In genomic region chr14:95500772-95501401, GRCh38 we compare ENCODE assay signal across 10 cellular contexts. TPM values are rescaled to one million over a fixed set of nuclear protein-coding genes. Genes with fewer than 3 reads are reported as not detected.
DNase-seq lines count a peak whose midpoint lies in the region; ATAC-seq and TF ChIP-seq lines count a peak whose summit lies in the region.
"Had no signal": no experiment of that assay in that cellular context is flagged by ENCODE, and none has a peak within 500 bp of the region (broad histone marks: within the 10 kb centered on the region; RNA-seq: fewer than 3 reads in every experiment).

No MANE protein-coding gene starts in this region.

- peaks cover 74% of the 10 kb centered on the region for H3K4me1 Mint-ChIP-seq in activated naive CD4-positive, alpha-beta T cell treated with anti-CD3 and anti-CD28 coated beads, Interleukin-2, amount 10 ng/mL, durations not matched to agents 7 days and 5 days
- H3K4me1 Mint-ChIP-seq in type B pancreatic cell (ENCODE audit: unreplicated experiment), result peaks cover 32% of the 10 kb centered on the region

- H3K36me3 Mint-ChIP-seq in activated naive CD4-positive, alpha-beta T cell treated with anti-CD3 and anti-CD28 coated beads, Interleukin-2, amount 10 ng/mL, durations not matched to agents 7 days and 5 days, result peaks cover 43% of the 10 kb centered on the region
- no peaks in the 10 kb centered on the region for H3K36me3 Mint-ChIP-seq in type B pancreatic cell

- DNase-seq in activated naive CD4-positive, alpha-beta T cell treated with anti-CD3 and anti-CD28 coated beads, Interleukin-2, amount 10 ng/mL, durations not matched to agents 7 days and 5 days, result no peak
- no peak for DNase-seq in activated naive CD4-positive, alpha-beta T cell treated with Interleukin-2 at 50 U/mL for 16 hours
- DNase-seq in astrocyte of the spinal cord (ENCODE audit: low read depth, low spot score), result peak; percentile 86
- DNase-seq in left lobe of liver (ENCODE audit: low spot score), result no peak
- DNase-seq in type B pancreatic cell (ENCODE audit: extremely low spot score, unreplicated experiment), result no peak
- no peak for DNase-seq in NOMO-1 treated with DMSO at 0.1 percent for 48 hours (lab: John Stamatoyannopoulos, UW; ENCODE audit: unreplicated experiment)
- DNase-seq: GOT3, NCI-H1436 had no signal

- peak; percentile 8 for ATAC-seq in left lobe of liver
- ATAC-seq in HG02798 (IDR thresholded peaks at IDR 0.05; ENCODE audit: poor library complexity, unreplicated experiment), result no peak
- ATAC-seq in GM18517 (IDR thresholded peaks at IDR 0.05; ENCODE audit: unreplicated experiment), result no peak

- peak overlapping the region; percentile 31 for H3K27ac Mint-ChIP-seq in activated naive CD4-positive, alpha-beta T cell treated with anti-CD3 and anti-CD28 coated beads, Interleukin-2, amount 10 ng/mL, durations not matched to agents 7 days and 5 days
- H3K27ac Mint-ChIP-seq in type B pancreatic cell, result no peak overlapping the region

- in situ Hi-C loops in astrocyte of the spinal cord (cut with HindIII; ENCODE audit: low sequenced_read_pairs), result no loop called here

- no peak overlapping the region for H3K4me3 Mint-ChIP-seq in activated naive CD4-positive, alpha-beta T cell treated with anti-CD3 and anti-CD28 coated beads, Interleukin-2, amount 10 ng/mL, durations not matched to agents 7 days and 5 days
- peak overlapping the region; percentile 40 for H3K4me3 Mint-ChIP-seq in type B pancreatic cell

- H3K27me3 Mint-ChIP-seq in activated naive CD4-positive, alpha-beta T cell treated with anti-CD3 and anti-CD28 coated beads, Interleukin-2, amount 10 ng/mL, durations not matched to agents 7 days and 5 days, result no peaks in the 10 kb centered on the region
- peaks cover 13% of the 10 kb centered on the region for H3K27me3 Mint-ChIP-seq in type B pancreatic cell

- no peaks in the 10 kb centered on the region for H3K9me3 Mint-ChIP-seq in activated naive CD4-positive, alpha-beta T cell treated with anti-CD3 and anti-CD28 coated beads, Interleukin-2, amount 10 ng/mL, durations not matched to agents 7 days and 5 days
- H3K9me3 Mint-ChIP-seq in type B pancreatic cell, result no peaks in the 10 kb centered on the region

- no peak overlapping the region for H3K4me3 ChIP-seq in astrocyte of the spinal cord (ENCODE audit: low read depth, low read length)

- CTCF ChIA-PET in activated naive CD4-positive, alpha-beta T cell treated with anti-CD3 and anti-CD28 coated beads, Interleukin-2, amount 10 ng/mL, durations not matched to agents 7 days and 5 days (lab: Charles Lee), result interaction anchor here (1.0 to 2.1 kb wide), 3 partner anchors 14 to 56 kb away, joined by 3 to 9 read pairs (median 5); no protein-coding TSS in a partner anchor

- no peak for TF ChIP-seq CTCF in astrocyte of the spinal cord (IDR thresholded peaks at IDR 0.05; ENCODE audit: low read depth, low read length)
- no peak for TF ChIP-seq CTCF in type B pancreatic cell (conservative IDR thresholded peaks at IDR 0.05)

RNA-seq across cellular contexts. Expression of gene SYNE3, which starts 15.6 kb away (rescaled TPM):
- total RNA-seq in left lobe of liver (13.6 TPM), type B pancreatic cell (ENCODE audit: low replicate concordance) (0.65 and 2.9 TPM in 2 replicates)

RNA-seq across cellular contexts. Expression of gene GLRX5, which starts 34.0 kb away (rescaled TPM):
- total RNA-seq in left lobe of liver (31.4 TPM), type B pancreatic cell (ENCODE audit: low replicate concordance) (48.8 and 59.4 TPM in 2 replicates)
